ENCODE assay signal across 8 cellular contexts in genomic region chr2:62197609-62198236, GRCh38. TPM values are rescaled to one million over a fixed set of nuclear protein-coding genes. Genes with fewer than 3 reads are reported as not detected.
DNase-seq lines count a peak whose midpoint lies in the region; ATAC-seq, FAIRE-seq and TF ChIP-seq lines count a peak whose summit lies in the region.

No MANE protein-coding gene starts in this region.

- H3K4me1 ChIP-seq in SJCRH30 (no peaks in the 10 kb centered on the region), HepG2 (ENCODE audit: insufficient read depth, low read length) (peaks cover 79% of the 10 kb centered on the region)

- H3K27me3 ChIP-seq in SJCRH30 = no peaks in the 10 kb centered on the region
- no peaks in the 10 kb centered on the region; a peak in 1 of 5 replicates for H3K27me3 ChIP-seq in HepG2 (ENCODE audit: control insufficient read depth in 1 of 2, insufficient read depth in 2 of 2, low read length in 2 of 2)

- peak overlapping the region; percentile 99 for H3K4me3 ChIP-seq in SJCRH30
- peak overlapping the region; percentile 89 for H3K4me3 ChIP-seq in choroid plexus epithelial cell (ENCODE audit: low read depth, low read length)
- peak overlapping the region; percentile 76 to 96 (median 96) for H3K4me3 ChIP-seq in HepG2 (replicated peaks in 1 of 3; ENCODE audit: insufficient read depth in 1 of 3, low read depth in 2 of 3, low read length in 3 of 3)

- peak overlapping the region; percentile 87 for H3K9ac ChIP-seq in HepG2 (ENCODE audit: insufficient read depth, low read depth, low read length)

- ATAC-seq in HepG2 (peak; percentile 18), GM19328 (IDR thresholded peaks at IDR 0.05; ENCODE audit: unreplicated experiment) (no peak), HG02642 (IDR thresholded peaks at IDR 0.05; ENCODE audit: poor library complexity, unreplicated experiment) (no peak)
- no peak for ATAC-seq in stimulated activated naive CD8-positive, alpha-beta T cell treated with anti-CD3 and anti-CD28 coated beads, Interleukin-15, Interleukin-2, amounts not matched to agents 100 U/mL and 50 U/mL, for 24 hours

- TF ChIP-seq POLR2A in HepG2 (IDR thresholded peaks at IDR 0.05; ENCODE audit: insufficient read depth in 1 of 2, low read depth in 2 of 2, low read length in 2 of 2) = no peak

- TF ChIP-seq EP300 in HepG2 (IDR thresholded peaks at IDR 0.05; ENCODE audit: low read depth in 2 of 2, low read length in 2 of 2) (no peak), HepG2 (CRISPR knock-in tag; IDR thresholded peaks at IDR 0.05; ENCODE audit: borderline replicate concordance) (no peak)

- H3K4me2 ChIP-seq in HepG2 (ENCODE audit: low read depth, low read length) = peak overlapping the region; percentile 86

- CTCF ChIA-PET in HepG2 (lab: Yijun Ruan, JAX; ENCODE audit: low intra/inter-chr PET ratio, low total read pairs) = no interaction called here

- no peaks in the 10 kb centered on the region for H3K36me3 ChIP-seq in SJCRH30
- no peaks in the 10 kb centered on the region for H3K36me3 ChIP-seq in HepG2 (replicated peaks in 1 of 2; ENCODE audit: control insufficient read depth in 1 of 2, insufficient read depth in 2 of 2, low read length in 2 of 2)

- TF ChIP-seq CTCF in choroid plexus epithelial cell (conservative IDR thresholded peaks at IDR 0.05; ENCODE audit: low read depth, low read length) = no peak
- TF ChIP-seq CTCF in HepG2 (CRISPR knock-in tag; IDR thresholded peaks at IDR 0.05) = no peak

- H3K79me2 ChIP-seq in HepG2 (ENCODE audit: insufficient read depth, low read length) = peaks cover 58% of the 10 kb centered on the region

- in situ Hi-C loops in HepG2 (cut with HindIII; ENCODE audit: extremely low pct_ligation_motif_present, low pct_unique_long_range_greater_than_20kb) = no loop called here

- no peak overlapping the region for H2AFZ ChIP-seq in HepG2 (ENCODE audit: low read length)

- H3K9me3 ChIP-seq in SJCRH30 (replicated peaks) (no peaks in the 10 kb centered on the region), HepG2 (ENCODE audit: low read length) (no peaks in the 10 kb centered on the region)

- no peak overlapping the region for H3K27ac ChIP-seq in SJCRH30
- peak overlapping the region; percentile 46 for H3K27ac ChIP-seq in HepG2 (ENCODE audit: extremely low read length, insufficient read depth, low read length)

- TF ChIP-seq RAD21 in HepG2 (CRISPR knock-in tag; IDR thresholded peaks at IDR 0.05) = no peak

- WGBS in HepG2 (ENCODE audit: low lambda C conversion rate) = 5% methylated on average over 20 of the region's 20 CpGs

- DNase-seq in NCI-H146 (lab: John Stamatoyannopoulos, UW) (peak; percentile 30), NCI-H146 treated with DMSO at 0.1 percent for 48 hours (lab: John Stamatoyannopoulos, UW; ENCODE audit: unreplicated experiment) (no peak), SJCRH30 (peak; percentile 39 to 46), choroid plexus epithelial cell (ENCODE audit: low read depth) (no peak), HepG2 (ENCODE audit: low spot score) (no peak)
- DNase-seq in stimulated activated naive CD8-positive, alpha-beta T cell treated with anti-CD3 and anti-CD28 coated beads, Interleukin-15, Interleukin-2, amounts not matched to agents 100 U/mL and 50 U/mL, for 24 hours = peak; percentile 47

- BruUV-seq in HepG2 (replicated peaks; lab: Mats Ljungman, UMichigan) = TSS peak; percentile 44

- peaks cover 57% of the 10 kb centered on the region for H4K20me1 ChIP-seq in HepG2 (ENCODE audit: insufficient read depth, low read length)

- POLR2A ChIA-PET in HepG2 (lab: Yijun Ruan, JAX) = no interaction called here

- FAIRE-seq in HepG2 (lab: Jason Lieb, UNC) = no peak

- intact Hi-C loops in HepG2 (cut with micrococcal nuclease; ENCODE audit: unreplicated experiment) = loop anchor here (2.0 to 10.0 kb wide), 4 partner anchors 40 to 215 kb away; no protein-coding TSS in a partner anchor

TF ChIP-seq in HepG2, 621 proteins besides CTCF, POLR2A, EP300 and RAD21 (continues in another document):
- no peak for TF ChIP-seq KDM1A (CRISPR knock-in tag; IDR thresholded peaks at IDR 0.05)
- 0 out of 2 replicates have a peak, but pooled peaks have one; percentile 59 for TF ChIP-seq ZNF337 (CRISPR knock-in tag; IDR thresholded peaks at IDR 0.05; ENCODE audit: borderline replicate concordance, low read depth)
- TF ChIP-seq SP4 (CRISPR knock-in tag; IDR thresholded peaks at IDR 0.05) = no peak
- no peak for TF ChIP-seq ZNF124 (CRISPR knock-in tag; IDR thresholded peaks at IDR 0.05)
- TF ChIP-seq ZFP91 (CRISPR knock-in tag; IDR thresholded peaks at IDR 0.05; ENCODE audit: borderline replicate concordance) = no peak
- TF ChIP-seq IKZF4 (CRISPR knock-in tag; IDR thresholded peaks at IDR 0.05; ENCODE audit: borderline replicate concordance, low read depth, not compliant biosample characterization) = no peak
- no peak for TF ChIP-seq ZNF251 (CRISPR knock-in tag; IDR thresholded peaks at IDR 0.05)
- TF ChIP-seq RFXAP (CRISPR knock-in tag; IDR thresholded peaks at IDR 0.05; ENCODE audit: borderline replicate concordance) = no peak
- TF ChIP-seq ZNF274 (CRISPR knock-in tag; IDR thresholded peaks at IDR 0.05) = no peak
- no peak for TF ChIP-seq CSRNP2 (CRISPR knock-in tag; conservative IDR thresholded peaks at IDR 0.05; ENCODE audit: low read depth)
- TF ChIP-seq BRCA1 (CRISPR knock-in tag; IDR thresholded peaks at IDR 0.05) = no peak
- no peak for TF ChIP-seq PLSCR1 (CRISPR knock-in tag; IDR thresholded peaks at IDR 0.05; ENCODE audit: borderline replicate concordance)
- no peak for TF ChIP-seq SAFB2 (CRISPR knock-in tag; IDR thresholded peaks at IDR 0.05; ENCODE audit: borderline replicate concordance, low read depth)
- peak; percentile 91; the same call in 1 of the 2 replicates for TF ChIP-seq SIN3A (IDR thresholded peaks at IDR 0.05; ENCODE audit: borderline replicate concordance, low read depth, low read length)
- TF ChIP-seq HOXA9 (CRISPR knock-in tag; IDR thresholded peaks at IDR 0.05; ENCODE audit: borderline replicate concordance) = no peak
- peak; percentile 72; the same call in 1 of the 3 replicates for TF ChIP-seq MXI1 (IDR thresholded peaks at IDR 0.05; ENCODE audit: borderline replicate concordance, low read depth, low read length)
- TF ChIP-seq ZBTB7A (CRISPR knock-in tag; IDR thresholded peaks at IDR 0.05) = no peak
- TF ChIP-seq RCOR2 (CRISPR knock-in tag; IDR thresholded peaks at IDR 0.05) = no peak

RNA-seq across cellular contexts. Expression of gene B3GNT2, which starts 1.8 kb away (rescaled TPM):
- total RNA-seq in SJCRH30 (2014; rRNA removed; shearing (Covaris generic)) = 13.6 and 15.8 TPM in 2 replicates
- total RNA-seq in HepG2 (2016; rRNA removed; fragmentation: Illumina TruSeq; extraction: Trizol) = 19.5 and 28.5 TPM in 2 replicates
- total RNA-seq in HepG2 (2016; cell fraction: cytosol; rRNA removed; fragmentation: Illumina TruSeq; extraction: Trizol; ENCODE audit: low read depth) = 5.6 and 5.7 TPM in 2 replicates
- 19.3 and 27.8 TPM in 2 replicates for total RNA-seq in HepG2 (2016; cell fraction: insoluble cytoplasmic fraction; rRNA removed; fragmentation: Illumina TruSeq; extraction: Trizol)
- total RNA-seq in HepG2 (2016; cell fraction: membrane; rRNA removed; fragmentation: Illumina TruSeq; extraction: Trizol) = 13.3 and 14.8 TPM in 2 replicates
- 27.5 and 28.5 TPM in 2 replicates for total RNA-seq in HepG2 (2016; cell fraction: nucleus; rRNA removed; fragmentation: Illumina TruSeq; extraction: Trizol)
- polyA plus RNA-seq in HepG2 (2011; rRNA removed) = 26.3 and 29.3 TPM in 2 replicates
- 15.9 and 28.7 TPM in 2 replicates for polyA plus RNA-seq in HepG2 (2011; cell fraction: cytosol; rRNA removed)
- polyA plus RNA-seq in HepG2 (2011; cell fraction: nucleus; rRNA removed) = 7.3 and 11.3 TPM in 2 replicates
- polyA plus RNA-seq in HepG2 (2012) = 54.4 and 58.5 TPM in 2 replicates
- polyA plus RNA-seq in HepG2 (2016; cell fraction: cytosol; fragmentation: Illumina TruSeq; extraction: Trizol; ENCODE audit: low read depth) = 1.4 and 1.7 TPM in 2 replicates
- 17.4 and 17.6 TPM in 2 replicates for polyA plus RNA-seq in HepG2 (2016; cell fraction: insoluble cytoplasmic fraction; fragmentation: Illumina TruSeq; extraction: Trizol; ENCODE audit: low read depth)
- 5.6 and 5.8 TPM in 2 replicates for polyA plus RNA-seq in HepG2 (2016; cell fraction: membrane; fragmentation: Illumina TruSeq; extraction: Trizol; ENCODE audit: low read depth)
- 29.6 and 33.7 TPM in 2 replicates for polyA plus RNA-seq in HepG2 (2016; cell fraction: nucleus; fragmentation: Illumina TruSeq; extraction: Trizol; ENCODE audit: insufficient read depth, low read depth)
- polyA minus RNA-seq in HepG2 (2011; rRNA and poly(A)+ RNA removed; ENCODE audit: low replicate concordance) = 11.0 and 33.8 TPM in 2 replicates
- 29.1 and 41.9 TPM in 2 replicates for polyA minus RNA-seq in HepG2 (2011; cell fraction: cytosol; rRNA and poly(A)+ RNA removed)
- polyA minus RNA-seq in HepG2 (2011; cell fraction: nucleus; rRNA and poly(A)+ RNA removed) = 28.5 and 42.8 TPM in 2 replicates

Comparison
In these comparisons a context has a peak if more than half of its experiments do, and no peak if none do; other contexts are left out.
1. DNase-seq: peak in NCI-H146 (single experiment), SJCRH30 (2 of 2) and stimulated activated naive CD8-positive, alpha-beta T cell treated with anti-CD3 and anti-CD28 coated beads, Interleukin-15, Interleukin-2, amounts not matched to agents 100 U/mL and 50 U/mL, for 24 hours (single experiment); none in NCI-H146 treated with DMSO at 0.1 percent for 48 hours (single experiment), choroid plexus epithelial cell (single experiment) and HepG2 (single experiment).
2. Peak in every context shown above with its lines, with median percentiles within 50 percentile points of each other: H3K4me3 ChIP-seq.